19 cellular contexts compared by ENCODE assay signal in genomic region chr17:82078433-82078832, GRCh38.
"Had no signal": no experiment of that assay in that cellular context is flagged by ENCODE, and none has a peak within 500 bp of the region (broad histone marks: within the 10 kb centered on the region; RNA-seq: fewer than 3 reads in every experiment).

No MANE protein-coding gene starts in this region.

- H3K27me3 Mint-ChIP-seq: activated CD8-positive, alpha-beta T cell treated with anti-CD3 and anti-CD28 coated beads for 36 hours; activated naive CD8-positive, alpha-beta T cell treated with anti-CD3 and anti-CD28 coated beads for 36 hours; naive B cell had no signal

- DNase-seq: activated CD4-positive, alpha-beta T cell treated with anti-CD3 and anti-CD28 coated beads for 4 hours; activated CD8-positive, alpha-beta T cell treated with anti-CD3 and anti-CD28 coated beads for 36 hours; activated gamma-delta T cell; activated naive CD8-positive, alpha-beta T cell treated with anti-CD3 and anti-CD28 coated beads for 36 hours; activated T-cell treated with anti-CD3 and anti-CD28 coated beads, Interleukin-2, amount 50 U/mL, for 72 hours; effector CD8-positive, alpha-beta T cell; left colon; naive B cell; retina; stimulated activated CD4-positive, alpha-beta T cell treated with anti-CD3 and anti-CD28 coated beads, Interleukin-2, amount 100 ng/mL, for 48 hours; WERI-Rb-1 had no signal

- H3K27me3 ChIP-seq: gastroesophageal sphincter, neutrophil had no signal

- ATAC-seq: activated CD8-positive, alpha-beta T cell treated with anti-CD3 and anti-CD28 coated beads for 36 hours; left colon; stimulated activated memory B cell treated with anti-CD40 and anti-IgM and Interleukin-4, amounts not matched to agents 10 μg/mL and 1 μg/mL and 100 μg/mL, for 72 hours had no signal

- H3K27ac ChIP-seq: epithelial cell of prostate, gastroesophageal sphincter, neutrophil had no signal

- H3K4me1 Mint-ChIP-seq: activated naive CD8-positive, alpha-beta T cell treated with anti-CD3 and anti-CD28 coated beads for 36 hours; brain; naive B cell had no signal

- H3K36me3 Mint-ChIP-seq: naive B cell had no signal

- H3K4me3 Mint-ChIP-seq: activated CD8-positive, alpha-beta T cell treated with anti-CD3 and anti-CD28 coated beads for 36 hours; activated naive CD8-positive, alpha-beta T cell treated with anti-CD3 and anti-CD28 coated beads for 36 hours; activated T-cell treated with anti-CD3 and anti-CD28 coated beads, Interleukin-2, amount 50 U/mL, for 72 hours; brain; naive B cell; stimulated activated memory B cell treated with anti-CD40 and anti-IgM and Interleukin-4, amounts not matched to agents 10 μg/mL and 1 μg/mL and 100 μg/mL, for 72 hours; T-helper 1 cell treated with Interleukin-12 subunit alpha and Interleukin-12 subunit beta and Interleukin-4 antibody, amounts not matched to agents 30 μg/mL and 1 μg/mL, for 36 hours had no signal

- H3K9me3 ChIP-seq: gastroesophageal sphincter, neutrophil had no signal

- H3K27ac Mint-ChIP-seq: activated CD8-positive, alpha-beta T cell treated with anti-CD3 and anti-CD28 coated beads for 36 hours; activated naive CD8-positive, alpha-beta T cell treated with anti-CD3 and anti-CD28 coated beads for 36 hours; activated T-cell treated with anti-CD3 and anti-CD28 coated beads, Interleukin-2, amount 50 U/mL, for 72 hours; stimulated activated memory B cell treated with anti-CD40 and anti-IgM and Interleukin-4, amounts not matched to agents 10 μg/mL and 1 μg/mL and 100 μg/mL, for 72 hours; T-helper 1 cell treated with Interleukin-12 subunit alpha and Interleukin-12 subunit beta and Interleukin-4 antibody, amounts not matched to agents 30 μg/mL and 1 μg/mL, for 36 hours had no signal

- FAIRE-seq: islet of Langerhans had no signal

- H3K9me3 Mint-ChIP-seq: activated CD8-positive, alpha-beta T cell treated with anti-CD3 and anti-CD28 coated beads for 36 hours; activated naive CD8-positive, alpha-beta T cell treated with anti-CD3 and anti-CD28 coated beads for 36 hours; activated T-cell treated with anti-CD3 and anti-CD28 coated beads, Interleukin-2, amount 50 U/mL, for 72 hours; naive B cell; stimulated activated memory B cell treated with anti-CD40 and anti-IgM and Interleukin-4, amounts not matched to agents 10 μg/mL and 1 μg/mL and 100 μg/mL, for 72 hours; T-helper 1 cell treated with Interleukin-12 subunit alpha and Interleukin-12 subunit beta and Interleukin-4 antibody, amounts not matched to agents 30 μg/mL and 1 μg/mL, for 36 hours had no signal

- H3K4me1 ChIP-seq: gastroesophageal sphincter had no signal

- H3K4me3 ChIP-seq: gastroesophageal sphincter, lung had no signal
